8 cellular contexts compared by ENCODE assay signal in the genomic region with DNA sequence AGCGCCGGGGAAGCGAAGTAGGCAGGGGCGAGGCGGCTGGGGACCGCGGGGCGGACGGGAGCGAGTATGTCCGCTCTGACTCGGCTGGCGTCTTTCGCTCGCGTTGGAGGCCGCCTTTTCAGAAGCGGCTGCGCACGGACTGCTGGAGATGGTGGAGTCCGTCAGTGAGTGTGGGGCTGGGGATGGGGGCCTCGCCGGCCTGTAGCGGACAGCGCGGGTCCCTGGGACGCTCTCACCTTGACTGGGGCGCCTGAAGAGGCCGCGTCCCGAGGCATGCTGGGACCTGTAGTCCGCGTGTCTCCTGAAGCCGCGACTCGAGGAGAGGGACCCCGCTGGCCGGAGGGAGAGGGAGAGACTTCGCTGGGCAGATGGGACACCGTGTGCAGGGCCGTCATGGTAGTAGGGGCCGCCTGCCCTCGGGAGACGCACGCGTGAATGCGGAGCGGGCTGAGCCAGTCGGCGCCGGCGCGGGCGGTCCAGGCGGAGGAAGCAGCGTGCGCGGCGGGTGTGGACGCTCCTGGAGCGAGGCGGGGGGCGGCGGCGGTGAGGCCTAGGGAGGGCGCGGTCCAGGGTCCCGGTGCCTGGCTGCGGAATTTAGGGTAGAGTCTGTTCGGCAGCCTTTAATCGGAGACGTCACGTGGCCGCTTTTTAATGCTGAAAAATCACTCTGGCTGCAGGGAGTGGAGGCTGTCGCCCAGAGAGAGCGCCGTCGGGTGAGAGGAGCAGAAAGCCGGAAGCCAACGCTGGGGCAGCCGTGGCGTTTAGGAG. TPM values are rescaled to one million over a fixed set of nuclear protein-coding genes. Genes with fewer than 3 reads are reported as not detected.
DNase-seq lines count a peak whose midpoint lies in the region; ATAC-seq, FAIRE-seq and TF ChIP-seq lines count a peak whose summit lies in the region.

Gene NDUFB2 (plus strand): TSS at position 30 of the 768 bp plus-strand sequence. CDS start 37 bp downstream, at position 67.

- peak within 1 kb of the TSS; percentile 97 to 98 for H3K4me3 Mint-ChIP-seq in H9
- H3K4me3 Mint-ChIP-seq in activated naive CD8-positive, alpha-beta T cell treated with anti-CD3 and anti-CD28 coated beads, Interleukin-2, amount 50 U/mL, for 24 hours = peak within 1 kb of the TSS; percentile 99

- H3K27me3 Mint-ChIP-seq in H9 (ENCODE audit: low read depth) = no peaks in the 10 kb centered on the region; the same call in 1 of the 2 replicates
- H3K27me3 Mint-ChIP-seq in activated naive CD8-positive, alpha-beta T cell treated with anti-CD3 and anti-CD28 coated beads, Interleukin-2, amount 50 U/mL, for 24 hours = no peaks in the 10 kb centered on the region

- peak within 1 kb of the TSS; percentile 90; the same call in 1 of the 2 replicates for H3K14ac ChIP-seq in H9 (ENCODE audit: insufficient read depth, low read length)

- H3T11ph ChIP-seq in H9 (ENCODE audit: low read length) = no peak within 1 kb of the TSS

- no peak within 1 kb of the TSS for H3K23ac ChIP-seq in H9 (ENCODE audit: insufficient read length, low read depth, low read length)

- no peak within 1 kb of the TSS for H2BK5ac ChIP-seq in H9 (ENCODE audit: insufficient read length, low read length)

- no peaks in the 10 kb centered on the region for H3K9me2 ChIP-seq in Loucy (replicated peaks; ENCODE audit: low read depth, low read length)

- H3K18ac ChIP-seq in H9 (ENCODE audit: insufficient read length, low read depth, low read length) = peak within 1 kb of the TSS; percentile 96

- H3K4me2 ChIP-seq in H9 (ENCODE audit: insufficient read depth, insufficient read length, low read length) (peak within 1 kb of the TSS; percentile 63), Loucy (ENCODE audit: low read depth, low read length, poor library complexity, severe bottlenecking) (peak within 1 kb of the TSS; percentile 95)

- peak within 1 kb of the TSS; percentile 67 for H3K9ac ChIP-seq in H9 (ENCODE audit: extremely low read depth, insufficient read length, low read length)
- peak within 1 kb of the TSS; percentile 69 for H3K9ac ChIP-seq in Loucy (ENCODE audit: low read depth, low read length, poor library complexity, severe bottlenecking)
- H3K9ac ChIP-seq in SK-N-MC (ENCODE audit: insufficient read length) = peak within 1 kb of the TSS; percentile 76

- H4K8ac ChIP-seq in H9 (replicated peaks; ENCODE audit: insufficient read length, low read depth, low read length) = no peak within 1 kb of the TSS

- no peak within 1 kb of the TSS for H3K27ac ChIP-seq in H9 (ENCODE audit: insufficient read length, low read depth, low read length)
- H3K27ac ChIP-seq in SK-N-MC = peak within 1 kb of the TSS; percentile 68; the same call in 1 of the 2 replicates
- H3K27ac ChIP-seq in pancreas = peak within 1 kb of the TSS; percentile 85 to 91 (median 88)
- H3K27ac ChIP-seq in transverse colon = peak within 1 kb of the TSS; percentile 89 to 93 (median 92)

- H2BK20ac ChIP-seq in H9 (ENCODE audit: low read depth, low read length, poor library complexity, severe bottlenecking) = no peak within 1 kb of the TSS

- POLR2A ChIA-PET in GM10248 (lab: Yijun Ruan, JAX) = interaction anchor here (0.7 kb wide), 1 partner anchor 1586 kb away, joined by 4 read pairs; no protein-coding TSS in a partner anchor

- H2BK120ac ChIP-seq in H9 (ENCODE audit: low read depth, low read length, poor library complexity, severe bottlenecking) = no peak within 1 kb of the TSS

- H3K4ac ChIP-seq in H9 (ENCODE audit: low read depth, low read length) = no peak within 1 kb of the TSS

- no peak for FAIRE-seq in pancreas (lab: Jason Lieb, UNC)

- TF ChIP-seq POLR2A in transverse colon (IDR thresholded peaks at IDR 0.05) = peak; percentile 93

- peak; percentile 90 for ATAC-seq in activated naive CD8-positive, alpha-beta T cell treated with anti-CD3 and anti-CD28 coated beads, Interleukin-2, amount 50 U/mL, for 24 hours
- ATAC-seq in Right ventricle myocardium superior (ENCODE audit: poor library complexity) = peak; percentile 95
- ATAC-seq in pancreas = peak; percentile 94 to 98 (median 94)

- H3K27me3 ChIP-seq in H9 (ENCODE audit: insufficient read depth, low read length) (no peaks in the 10 kb centered on the region), Loucy (ENCODE audit: insufficient read depth, low read length, poor library complexity, severe bottlenecking) (no peaks in the 10 kb centered on the region), pancreas (no peaks in the 10 kb centered on the region), transverse colon (no peaks in the 10 kb centered on the region)

- H4K20me1 ChIP-seq in H9 (ENCODE audit: control insufficient read depth, insufficient read depth, insufficient read length) = no peaks in the 10 kb centered on the region
- peaks cover 26% of the 10 kb centered on the region for H4K20me1 ChIP-seq in Loucy (ENCODE audit: insufficient read depth, low read length, poor library complexity, severe bottlenecking)

- no peaks in the 10 kb centered on the region for H3K9me3 Mint-ChIP-seq in H9
- H3K9me3 Mint-ChIP-seq in activated naive CD8-positive, alpha-beta T cell treated with anti-CD3 and anti-CD28 coated beads, Interleukin-2, amount 50 U/mL, for 24 hours = no peaks in the 10 kb centered on the region

- H3K23me2 ChIP-seq in H9 (ENCODE audit: insufficient read length, low read depth, low read length, poor library complexity, severe bottlenecking) = peaks cover 5% of the 10 kb centered on the region

- TF ChIP-seq CTCF in GM10248 (IDR thresholded peaks at IDR 0.05; ENCODE audit: control extremely low read depth, extremely low read depth, low read depth, missing control alignments) (no peak), H9 (conservative IDR thresholded peaks at IDR 0.05) (no peak), Loucy (conservative IDR thresholded peaks at IDR 0.05; ENCODE audit: low read length) (no peak), pancreas (IDR thresholded peaks at IDR 0.05) (no peak), transverse colon (IDR thresholded peaks at IDR 0.05) (peak in 1 of 5 experiments; percentile 26)

- H3K4me1 Mint-ChIP-seq in H9 = peaks cover 15 to 17% of the 10 kb centered on the region in 2 experiments
- H3K4me1 Mint-ChIP-seq in activated naive CD8-positive, alpha-beta T cell treated with anti-CD3 and anti-CD28 coated beads, Interleukin-2, amount 50 U/mL, for 24 hours = peaks cover 46% of the 10 kb centered on the region

- H3K79me1 ChIP-seq in H9 (ENCODE audit: insufficient read depth, low read depth, low read length, poor library complexity, severe bottlenecking) = peaks cover 4% of the 10 kb centered on the region

- in situ Hi-C loops in transverse colon (cut with MboI; ENCODE audit: low pct_ligation_motif_present in 1 of 4, low pct_unique_long_range_greater_than_20kb in 1 of 4, low sequenced_read_pairs in 3 of 4) = loop anchor here (25.0 kb wide), 1 partner anchor 315 kb away; the partner anchor contains the start of gene MRPS33 (in 4 of the 4)

- H3K4me3 ChIP-seq in Loucy (ENCODE audit: low read length, poor library complexity, severe bottlenecking) = peak within 1 kb of the TSS; percentile 77
- H3K4me3 ChIP-seq in SK-N-MC = peak within 1 kb of the TSS; percentile 94
- peak within 1 kb of the TSS; percentile 53 to 97 (median 80) for H3K4me3 ChIP-seq in pancreas
- H3K4me3 ChIP-seq in transverse colon = peak within 1 kb of the TSS; percentile 74 to 83 (median 81)

- no peaks in the 10 kb centered on the region for H3K4me1 ChIP-seq in H9 (ENCODE audit: insufficient read depth, low read length)
- H3K4me1 ChIP-seq in Loucy (ENCODE audit: insufficient read depth, low read length, poor library complexity, severe bottlenecking) = peaks cover 30% of the 10 kb centered on the region
- peaks cover 0 to 7% (median 5%) of the 10 kb centered on the region in 3 donors for H3K4me1 ChIP-seq in pancreas
- H3K4me1 ChIP-seq in transverse colon = peaks cover 12 to 25% (median 18%) of the 10 kb centered on the region in 4 donors

- H4K5ac ChIP-seq in H9 (ENCODE audit: insufficient read length, low read depth, low read length) = no peak within 1 kb of the TSS

- H2AFZ ChIP-seq in H9 (ENCODE audit: low read length) (no peak within 1 kb of the TSS), Loucy (ENCODE audit: low read length) (peak within 1 kb of the TSS; percentile 91)

- H3K9me3 ChIP-seq in H9 (ENCODE audit: control insufficient read depth, low read depth, low read length) (no peaks in the 10 kb centered on the region), Loucy (ENCODE audit: insufficient read depth, low read depth, low read length) (no peaks in the 10 kb centered on the region), SK-N-MC (ENCODE audit: low read depth, low read length) (no peaks in the 10 kb centered on the region), pancreas (no peaks in the 10 kb centered on the region), transverse colon (no peaks in the 10 kb centered on the region)

- no peaks in the 10 kb centered on the region for H3F3A ChIP-seq in Loucy (ENCODE audit: low read depth)

- CTCF ChIA-PET in GM10248 (lab: Yijun Ruan, JAX) = interaction anchor here (0.6 to 1.2 kb wide), 3 partner anchors 12 to 44 kb away, joined by 3 to 5 read pairs (median 3); no protein-coding TSS in a partner anchor

- H2BK15ac ChIP-seq in H9 (ENCODE audit: low read depth, low read length) = no peak within 1 kb of the TSS

- no peak within 1 kb of the TSS for H4K91ac ChIP-seq in H9 (ENCODE audit: insufficient read length, low read depth, low read length)

- WGBS in H9 (ENCODE audit: extremely low coverage, insufficient read length, low lambda C conversion rate) = no CpG with 5 or more reads among the region's 82 CpGs
- WGBS in pancreas, 2 donors = 0 to 1% methylated on average over 51 to 82 of the region's 82 CpGs
- 1% methylated on average over 73 of the region's 82 CpGs; no CpG with 5 or more reads in 1 of the 2 donors for WGBS in transverse colon (ENCODE audit: low coverage in 1 of 2), 2 donors

- DNase-seq in GM10248 (ENCODE audit: extremely low spot score) (peak; percentile 87), H9 (peak; percentile 89), SK-N-MC (ENCODE audit: low read depth, low spot score) (peak; percentile 10), Right ventricle myocardium superior (peak; percentile 86), pancreas (peak; percentile 57 to 96 (median 72)), transverse colon (peak; percentile 81)
- DNase-seq in activated naive CD8-positive, alpha-beta T cell treated with anti-CD3 and anti-CD28 coated beads, Interleukin-2, amount 50 U/mL, for 24 hours = peak; percentile 75

- intact Hi-C loops in Right ventricle myocardium superior (cut with DNase I) = no loop called here
- intact Hi-C loops in pancreas (cut with DNase I) = no loop called here
- intact Hi-C loops in transverse colon (cut with DNase I; ENCODE audit: low total_unique reads) = no loop called here

- peaks cover 17% of the 10 kb centered on the region; the same call in 1 of the 2 replicates for H3K36me3 ChIP-seq in Loucy (ENCODE audit: insufficient read depth, low read length)
- H3K36me3 ChIP-seq in SK-N-MC (ENCODE audit: insufficient read depth, low read length) = no peaks in the 10 kb centered on the region; the same call in 1 of the 2 replicates
- H3K36me3 ChIP-seq in pancreas = no peaks in the 10 kb centered on the region
- no peaks in the 10 kb centered on the region for H3K36me3 ChIP-seq in transverse colon

- H3K27ac Mint-ChIP-seq in H9 = peak within 1 kb of the TSS; percentile 97 to 99 (median 99)
- H3K27ac Mint-ChIP-seq in activated naive CD8-positive, alpha-beta T cell treated with anti-CD3 and anti-CD28 coated beads, Interleukin-2, amount 50 U/mL, for 24 hours = peak within 1 kb of the TSS; percentile 99

- H3K56ac ChIP-seq in H9 (ENCODE audit: insufficient read length, low read depth, low read length) = no peak within 1 kb of the TSS

- peaks cover 0 to 3% (median 3%) of the 10 kb centered on the region in 3 experiments; a peak in 5 of 7 replicates for H3K36me3 Mint-ChIP-seq in H9 (ENCODE audit: insufficient read depth in 1 of 3, low read depth in 3 of 3)
- peaks cover 17% of the 10 kb centered on the region for H3K36me3 Mint-ChIP-seq in activated naive CD8-positive, alpha-beta T cell treated with anti-CD3 and anti-CD28 coated beads, Interleukin-2, amount 50 U/mL, for 24 hours (ENCODE audit: low read depth)

- H2BK12ac ChIP-seq in H9 (ENCODE audit: insufficient read length, low read depth, low read length) = peak within 1 kb of the TSS; percentile 3

- TF ChIP-seq EP300 in transverse colon (IDR thresholded peaks at IDR 0.05; ENCODE audit: low read depth) = no peak

- H3K79me2 ChIP-seq in H9 (ENCODE audit: insufficient read depth, low read length) (peaks cover 7% of the 10 kb centered on the region; the same call in 1 of the 2 replicates), Loucy (ENCODE audit: insufficient read depth, low read length) (peaks cover 44% of the 10 kb centered on the region)

- H2AK5ac ChIP-seq in H9 (ENCODE audit: insufficient read length, low read length) = no peak within 1 kb of the TSS

RNA-seq across cellular contexts. Expression of gene NDUFB2, which starts in this region (rescaled TPM):
- total RNA-seq in H9 (2021) (177 and 185 TPM in 2 replicates), Right ventricle myocardium superior (808 TPM), pancreas (10 to 100 TPM; 47.6 to 92.3 (median 64.0) TPM), transverse colon (100 to 1,000 TPM in 3 of 4 donors, 10 to 100 TPM in 1; 69.9 to 284 (median 230) TPM)
- 100 to 1,000 TPM in 1 of 2 donors, 10 to 100 TPM in 1; 99.5 to 198 TPM for polyA plus RNA-seq in pancreas

Comparison
In these comparisons a context has a peak if more than half of its experiments do, and no peak if none do; other contexts are left out.
1. DNase-seq: peak in every context shown above with its lines; median percentile 89 in H9; 87 in GM10248; 86 in Right ventricle myocardium superior; 81 in transverse colon; 75 in activated naive CD8-positive, alpha-beta T cell treated with anti-CD3 and anti-CD28 coated beads, Interleukin-2, amount 50 U/mL, for 24 hours; 72 in pancreas; 10 in SK-N-MC.